In genomic region chr9:134163374-134164196, GRCh38 we compare ENCODE assay signal across 8 cellular contexts. TPM values are rescaled to one million over a fixed set of nuclear protein-coding genes. Genes with fewer than 3 reads are reported as not detected.
DNase-seq lines count a peak whose midpoint lies in the region; TF ChIP-seq lines count a peak whose summit lies in the region.

No MANE protein-coding gene starts in this region.

- H3K27ac ChIP-seq in neutrophil (no peak overlapping the region), stomach (peak overlapping the region in 1 of 5 donors; percentile 83)

- 1 to 2% (median 1%) methylated on average over 24 to 79 of the region's 79 CpGs for WGBS in stomach, 5 donors

- TF ChIP-seq CTCF in fibroblast of mammary gland (conservative IDR thresholded peaks at IDR 0.05; ENCODE audit: control insufficient read depth, insufficient read depth, low read depth, low read length): peak; percentile 23
- TF ChIP-seq CTCF in neutrophil (IDR thresholded peaks at IDR 0.05): peak; percentile 68
- peak in 5 of 7 experiments; percentile 25 to 59 (median 43) for TF ChIP-seq CTCF in stomach (IDR thresholded peaks at IDR 0.05)

- TF ChIP-seq POLR2A in stomach (IDR thresholded peaks at IDR 0.05): no peak

- TF ChIP-seq EP300 in stomach (IDR thresholded peaks at IDR 0.05): no peak

- peak; percentile 6 for DNase-seq in DMS153 treated with DMSO at 0.1 percent for 48 hours (lab: John Stamatoyannopoulos, UW; ENCODE audit: unreplicated experiment)
- DNase-seq in NCI-H510A treated with DMSO at 0.1 percent for 48 hours (lab: John Stamatoyannopoulos, UW): peak; percentile 6
- peak; percentile 80 to 82 for DNase-seq in activated T-cell treated with anti-CD3 and anti-CD28 coated beads, Interleukin-2, amount 50 U/mL, for 48 hours
- DNase-seq in fibroblast of mammary gland (ENCODE audit: low read depth): peak; percentile 49
- peak; percentile 59 for DNase-seq in stomach
- no peak for DNase-seq in NCI-H1092 treated with DMSO at 0.1 percent for 48 hours (lab: John Stamatoyannopoulos, UW)
- DNase-seq in NCI-H345 (lab: John Stamatoyannopoulos, UW): no peak

- H3K4me1 ChIP-seq in neutrophil (ENCODE audit: control insufficient read depth in 1 of 2, insufficient read depth in 1 of 2, low read depth in 1 of 2, low read length in 1 of 2): peaks cover 18 to 19% of the 10 kb centered on the region in 2 experiments
- peaks cover 0 to 15% (median 13%) of the 10 kb centered on the region in 4 donors for H3K4me1 ChIP-seq in stomach

- no peak overlapping the region for H3K4me3 ChIP-seq in fibroblast of mammary gland (ENCODE audit: control insufficient read depth, low read depth, low read length)
- H3K4me3 ChIP-seq in neutrophil (ENCODE audit: low read depth in 1 of 2, low read length in 1 of 2): no peak overlapping the region
- H3K4me3 ChIP-seq in stomach: no peak overlapping the region

- intact Hi-C loops in stomach (cut with DNase I; ENCODE audit: low total_unique reads): no loop called here

- H3K27me3 ChIP-seq in neutrophil (no peaks in the 10 kb centered on the region), stomach (no peaks in the 10 kb centered on the region)

- H3K9me3 ChIP-seq in neutrophil: no peaks in the 10 kb centered on the region
- peaks cover 0 to 1% (median 0%) of the 10 kb centered on the region in 4 donors for H3K9me3 ChIP-seq in stomach

- H3K36me3 ChIP-seq in neutrophil: peaks cover 6% of the 10 kb centered on the region
- peaks cover 6 to 17% (median 16%) of the 10 kb centered on the region in 4 donors for H3K36me3 ChIP-seq in stomach

RNA-seq across cellular contexts. Expression of gene RNU6ATAC, which starts 0.8 kb away (rescaled TPM):
- not detected for total RNA-seq in stomach
- not detected for polyA plus RNA-seq in stomach

RNA-seq across cellular contexts. Expression of gene WDR5, which starts 27.7 kb away (rescaled TPM):
- total RNA-seq in stomach: 10 to 100 TPM in 3 of 5 donors, 1 to 10 TPM in 2; 2.3 to 20.0 (median 13.6) TPM
- 10 to 100 TPM; 12.4 to 22.3 (median 18.4) TPM for polyA plus RNA-seq in stomach

Comparison
In these comparisons a context has a peak if more than half of its experiments do, and no peak if none do; other contexts are left out.
1. DNase-seq: peak in DMS153 treated with DMSO at 0.1 percent for 48 hours (single experiment), NCI-H510A treated with DMSO at 0.1 percent for 48 hours (single experiment), activated T-cell treated with anti-CD3 and anti-CD28 coated beads, Interleukin-2, amount 50 U/mL, for 48 hours (2 of 2), fibroblast of mammary gland (single experiment) and stomach (single experiment); none in NCI-H1092 treated with DMSO at 0.1 percent for 48 hours (single experiment) and NCI-H345 (single experiment).
2. Peak in every context shown above with its lines, with median percentiles within 50 percentile points of each other: CTCF ChIP-seq.